ENCODE assay signal across 9 cellular contexts in the genomic region with DNA sequence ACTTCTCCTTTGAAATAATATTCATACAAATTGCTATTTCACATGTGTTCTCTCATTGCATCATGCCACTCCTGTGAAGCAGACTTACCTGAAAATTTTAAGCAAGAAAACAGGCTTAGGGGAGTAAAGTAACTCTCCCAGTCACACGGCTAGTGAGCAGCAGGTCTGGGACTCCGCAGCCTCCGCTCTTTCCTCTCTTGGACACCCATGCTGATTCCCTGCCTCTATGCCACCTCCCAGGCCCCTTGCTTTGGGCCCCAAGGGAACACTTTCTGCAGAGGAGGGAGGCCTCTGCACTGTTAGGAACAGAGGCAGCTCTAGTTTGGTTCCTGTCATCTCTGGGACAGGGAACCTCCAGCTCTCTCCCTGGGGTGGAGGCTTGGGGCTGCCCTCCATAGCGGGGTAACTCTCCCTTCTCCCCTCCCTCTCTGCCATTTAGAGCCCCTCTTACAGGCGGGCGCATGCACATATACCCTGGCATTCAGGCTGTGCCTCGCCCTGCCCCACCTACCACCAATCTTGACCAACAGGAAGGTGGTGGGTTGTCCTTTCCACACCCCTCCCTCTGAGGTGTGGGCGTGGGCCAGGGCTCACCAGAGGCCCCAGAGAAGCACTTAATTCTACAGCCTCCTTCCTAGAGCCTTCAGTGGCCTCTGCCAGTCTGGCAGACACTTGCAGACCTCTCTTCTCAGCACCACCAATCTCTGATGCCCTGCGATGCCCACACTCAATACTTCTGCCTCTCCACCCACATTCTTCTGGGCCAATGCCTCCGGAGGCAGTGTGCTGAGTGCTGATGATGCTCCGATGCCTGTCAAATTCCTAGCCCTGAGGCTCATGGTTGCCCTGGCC. TPM values are rescaled to one million over a fixed set of nuclear protein-coding genes. Genes with fewer than 3 reads are reported as not detected.
DNase-seq lines count a peak whose midpoint lies in the region; ATAC-seq and TF ChIP-seq lines count a peak whose summit lies in the region.
"Had no signal": no experiment of that assay in that cellular context is flagged by ENCODE, and none has a peak within 500 bp of the region (broad histone marks: within the 10 kb centered on the region; RNA-seq: fewer than 3 reads in every experiment).

A gene with protein sequence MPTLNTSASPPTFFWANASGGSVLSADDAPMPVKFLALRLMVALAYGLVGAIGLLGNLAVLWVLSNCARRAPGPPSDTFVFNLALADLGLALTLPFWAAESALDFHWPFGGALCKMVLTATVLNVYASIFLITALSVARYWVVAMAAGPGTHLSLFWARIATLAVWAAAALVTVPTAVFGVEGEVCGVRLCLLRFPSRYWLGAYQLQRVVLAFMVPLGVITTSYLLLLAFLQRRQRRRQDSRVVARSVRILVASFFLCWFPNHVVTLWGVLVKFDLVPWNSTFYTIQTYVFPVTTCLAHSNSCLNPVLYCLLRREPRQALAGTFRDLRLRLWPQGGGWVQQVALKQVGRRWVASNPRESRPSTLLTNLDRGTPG (plus strand): TSS at position 646 of the 852 bp plus-strand sequence. CDS start 72 bp downstream, at position 718.

- POLR2A ChIA-PET in naive thymus-derived CD4-positive, alpha-beta T cell (lab: Charles Lee), result interaction anchor here (0.8 to 4.8 kb wide), 4 partner anchors 17 to 48 kb away, joined by 3 to 46 read pairs (median 4); a partner anchor contains a TSS

- H3K9me3 Mint-ChIP-seq in naive thymus-derived CD4-positive, alpha-beta T cell, result no peaks in the 10 kb centered on the region

- intact Hi-C loops in mammary epithelial cell (cut with micrococcal nuclease), result loop anchor here (2.0 kb wide), 1 partner anchor 22 kb away; no protein-coding TSS in a partner anchor
- intact Hi-C loops in naive thymus-derived CD4-positive, alpha-beta T cell (cut with micrococcal nuclease), result no loop called here

- H3K9ac ChIP-seq in mammary epithelial cell (ENCODE audit: insufficient read depth, low read length), result peak within 1 kb of the TSS; percentile 13

- H3K36me3 Mint-ChIP-seq in naive thymus-derived CD4-positive, alpha-beta T cell, result peaks cover 0 to 3% (median 0%) of the 10 kb centered on the region in 5 donors

- H3K36me3 ChIP-seq in mammary epithelial cell (ENCODE audit: insufficient read depth, low read length), result no peaks in the 10 kb centered on the region
- H3K36me3 ChIP-seq in naive thymus-derived CD4-positive, alpha-beta T cell (ENCODE audit: control insufficient read depth in 2 of 3, insufficient read depth in 3 of 3, low read length in 3 of 3), result no peaks in the 10 kb centered on the region

- in situ Hi-C loops in mammary epithelial cell (cut with MboI; ENCODE audit: low sequenced_read_pairs in 2 of 2), result no loop called here

- peaks cover 40 to 70% (median 56%) of the 10 kb centered on the region in 7 donors for H3K4me1 Mint-ChIP-seq in naive thymus-derived CD4-positive, alpha-beta T cell

- H3K27ac ChIP-seq in mammary epithelial cell (ENCODE audit: insufficient read depth, low read depth, low read length), result peak within 1 kb of the TSS; percentile 52
- peak within 1 kb of the TSS; percentile 53 for H3K27ac ChIP-seq in naive thymus-derived CD4-positive, alpha-beta T cell (ENCODE audit: low read depth, low read length)

- H3K4me1 ChIP-seq in mammary epithelial cell (ENCODE audit: insufficient read depth, low read length), result peaks cover 40% of the 10 kb centered on the region
- peaks cover 25 to 37% of the 10 kb centered on the region in 2 donors for H3K4me1 ChIP-seq in naive thymus-derived CD4-positive, alpha-beta T cell (ENCODE audit: control insufficient read depth in 2 of 2, insufficient read depth in 2 of 2, low read length in 2 of 2)

- H3K4me3 ChIP-seq in mammary epithelial cell (replicated peaks in 1 of 3; ENCODE audit: insufficient read depth in 1 of 3, low read depth in 2 of 3, low read length in 3 of 3), result no peak within 1 kb of the TSS
- no peak within 1 kb of the TSS for H3K4me3 ChIP-seq in naive thymus-derived CD4-positive, alpha-beta T cell (ENCODE audit: low read length)

- no TSS peak for BruUV-seq in mammary epithelial cell (replicated peaks; lab: Mats Ljungman, UMichigan)

- H3K9me3 ChIP-seq in mammary epithelial cell (replicated peaks; ENCODE audit: insufficient read depth, low read length), result no peaks in the 10 kb centered on the region
- no peaks in the 10 kb centered on the region for H3K9me3 ChIP-seq in naive thymus-derived CD4-positive, alpha-beta T cell (ENCODE audit: control insufficient read depth in 2 of 3, low read length in 3 of 3)

- peak within 1 kb of the TSS; percentile 53 to 95 (median 83) for H3K27ac Mint-ChIP-seq in naive thymus-derived CD4-positive, alpha-beta T cell

- H3K4me2 ChIP-seq in mammary epithelial cell (ENCODE audit: insufficient read depth, low read depth, low read length), result peak within 1 kb of the TSS; percentile 42

- H4K20me1 ChIP-seq in mammary epithelial cell (ENCODE audit: insufficient read depth, low read length), result no peaks in the 10 kb centered on the region

- 31% methylated on average over 11 of the region's 11 CpGs for WGBS in mammary epithelial cell (ENCODE audit: low coverage, missing lambda C conversion rate)

- DNase-seq in ELR (ENCODE audit: low read depth), result peak; percentile 30
- DNase-seq in NAMALWA (ENCODE audit: low spot score), result peak; percentile 50
- DNase-seq in mammary epithelial cell, result no peak
- no peak for DNase-seq in naive thymus-derived CD4-positive, alpha-beta T cell
- no peak for DNase-seq in OCI-M2 (lab: John Stamatoyannopoulos, UW; ENCODE audit: unreplicated experiment)
- no peak for DNase-seq in NCI-H1436 (lab: John Stamatoyannopoulos, UW)
- no peak for DNase-seq in NCI-H128 (lab: John Stamatoyannopoulos, UW; ENCODE audit: unreplicated experiment)
- no peak for DNase-seq in ecto neural progenitor cell (ENCODE audit: low spot score)

- no peaks in the 10 kb centered on the region for H3K79me2 ChIP-seq in mammary epithelial cell (ENCODE audit: insufficient read depth, low read length)

- H3K27me3 ChIP-seq in mammary epithelial cell (ENCODE audit: insufficient read depth, low read length), result no peaks in the 10 kb centered on the region
- no peaks in the 10 kb centered on the region for H3K27me3 ChIP-seq in naive thymus-derived CD4-positive, alpha-beta T cell (ENCODE audit: control insufficient read depth in 2 of 2, insufficient read depth in 2 of 2, low read length in 2 of 2)

- H2AFZ ChIP-seq in mammary epithelial cell (ENCODE audit: low read depth, low read length), result peak within 1 kb of the TSS; percentile 77

- no peak for ATAC-seq in naive thymus-derived CD4-positive, alpha-beta T cell

- CTCF ChIA-PET in mammary epithelial cell (lab: Charles Lee; ENCODE audit: low non-redundant PET), result no interaction called here
- CTCF ChIA-PET in naive thymus-derived CD4-positive, alpha-beta T cell (lab: Charles Lee), result interaction anchor here (1.0 to 1.2 kb wide), 2 partner anchors 29 to 49 kb away, joined by 3 to 6 read pairs; no protein-coding TSS in a partner anchor

- no peaks in the 10 kb centered on the region for H3K27me3 Mint-ChIP-seq in naive thymus-derived CD4-positive, alpha-beta T cell

- no peak for TF ChIP-seq CTCF in mammary epithelial cell (conservative IDR thresholded peaks at IDR 0.05 in 1 of 2, IDR thresholded peaks at IDR 0.05 in 1 of 2; ENCODE audit: extremely low read depth in 1 of 2, insufficient read depth in 1 of 2, low read depth in 1 of 2, low read length in 2 of 2)

- peak within 1 kb of the TSS; percentile 6 to 67 (median 39) for H3K4me3 Mint-ChIP-seq in naive thymus-derived CD4-positive, alpha-beta T cell

- dilution Hi-C loops in mammary epithelial cell (cut with HindIII; ENCODE audit: low sequenced_read_pairs), result loop anchor here (5.0 kb wide), 1 partner anchor 116 kb away; no protein-coding TSS in a partner anchor

RNA-seq across cellular contexts. Expression of the gene that starts here (rescaled TPM):
- not detected for total RNA-seq in mammary epithelial cell
- 0.07 TPM for polyA plus RNA-seq in mammary epithelial cell
- polyA minus RNA-seq in mammary epithelial cell, result not detected
- total RNA-seq in naive thymus-derived CD4-positive, alpha-beta T cell, result not detected
- 1 to 10 TPM in 1 of 2 donors, under 1 TPM in 1; 0.60 to 1.3 TPM for polyA plus RNA-seq in naive thymus-derived CD4-positive, alpha-beta T cell
- total RNA-seq: skeletal muscle tissue had no signal

Comparison
In these comparisons a context has a peak if more than half of its experiments do, and no peak if none do; other contexts are left out.
1. DNase-seq: peak in ELR (single experiment) and NAMALWA (single experiment); none in mammary epithelial cell (single experiment), naive thymus-derived CD4-positive, alpha-beta T cell (0 of 9), OCI-M2 (single experiment), NCI-H1436 (single experiment), NCI-H128 (single experiment) and ecto neural progenitor cell (single experiment).